18 cellular contexts compared by ENCODE assay signal in genomic region chr3:18680759-18681158, GRCh38.
DNase-seq lines count a peak whose midpoint lies in the region; ATAC-seq lines count a peak whose summit lies in the region.
"Had no signal": no experiment of that assay in that cellular context is flagged by ENCODE, and none has a peak within 500 bp of the region (broad histone marks: within the 10 kb centered on the region; RNA-seq: fewer than 3 reads in every experiment).

No MANE protein-coding gene starts in this region.

- H3K27ac Mint-ChIP-seq in activated CD4-positive, alpha-beta T cell treated with anti-CD3 and anti-CD28 coated beads, Interleukin-2, amount 10 ng/mL, durations not matched to agents 7 days and 5 days: peak overlapping the region; percentile 79
- peak overlapping the region; percentile 34 for H3K27ac Mint-ChIP-seq in stimulated activated naive CD8-positive, alpha-beta T cell treated with anti-CD3 and anti-CD28 coated beads, Interleukin-15, Interleukin-2, amounts not matched to agents 100 ng/mL and 50 ng/mL, for 24 hours
- no peak overlapping the region for H3K27ac Mint-ChIP-seq in stimulated activated naive CD8-positive, alpha-beta T cell treated with anti-CD3 and anti-CD28 coated beads, Interleukin-15, amount 100 ng/mL, for 72 hours
- peak overlapping the region; percentile 81 for H3K27ac Mint-ChIP-seq in activated T-helper 17 cell treated with anti-CD3 and anti-CD28 coated beads, Interleukin-2, amount 50 U/mL, for 72 hours
- peak overlapping the region; percentile 79 for H3K27ac Mint-ChIP-seq in stimulated activated effector memory CD8-positive, alpha-beta T cell treated with anti-CD3 and anti-CD28 coated beads, Interleukin-12 subunit alpha, Interleukin-12 subunit beta, amount 100 ng/mL, for 72 hours
- H3K27ac Mint-ChIP-seq: GM23338 had no signal

- CTCF ChIA-PET in activated CD4-positive, alpha-beta T cell treated with anti-CD3 and anti-CD28 coated beads, Interleukin-2, amount 10 ng/mL, durations not matched to agents 7 days and 5 days (lab: Charles Lee): no interaction called here

- DNase-seq in activated CD4-positive, alpha-beta T cell treated with anti-CD3 and anti-CD28 coated beads, Interleukin-2, amount 10 ng/mL, durations not matched to agents 7 days and 5 days: no peak
- no peak for DNase-seq in activated CD4-positive, alpha-beta T cell treated with anti-CD3 and anti-CD28 coated beads for 4 hours
- no peak for DNase-seq in stimulated activated naive CD8-positive, alpha-beta T cell treated with anti-CD3 and anti-CD28 coated beads, Interleukin-15, amount 100 ng/mL, for 72 hours
- no peak for DNase-seq in stimulated activated effector memory CD8-positive, alpha-beta T cell treated with anti-CD3 and anti-CD28 coated beads, Interleukin-12 subunit alpha, Interleukin-12 subunit beta, amount 100 ng/mL, for 72 hours (ENCODE audit: low spot score in 2 of 2)
- no peak for DNase-seq in stimulated activated CD4-positive, alpha-beta T cell treated with anti-CD3 and anti-CD28 coated beads, Interleukin-1b, Interleukin-23, amount 100 ng/mL, for 48 hours
- DNase-seq: DMS 273 treated with DMSO at 0.1 percent for 48 hours, GDM1, KG1, NCI-H1436, NCI-H2029, NCI-H2171, NCI-H446 treated with DMSO at 0.1 percent for 48 hours, NCI-H748 treated with DMSO at 0.1 percent for 48 hours, OCI-M1 had no signal

- POLR2A ChIA-PET in activated CD4-positive, alpha-beta T cell treated with anti-CD3 and anti-CD28 coated beads, Interleukin-2, amount 10 ng/mL, durations not matched to agents 7 days and 5 days (lab: Charles Lee): no interaction called here

- H3K36me3 Mint-ChIP-seq in activated CD4-positive, alpha-beta T cell treated with anti-CD3 and anti-CD28 coated beads, Interleukin-2, amount 10 ng/mL, durations not matched to agents 7 days and 5 days (ENCODE audit: low read depth): peaks cover 43% of the 10 kb centered on the region
- peaks cover 6% of the 10 kb centered on the region for H3K36me3 Mint-ChIP-seq in stimulated activated naive CD8-positive, alpha-beta T cell treated with anti-CD3 and anti-CD28 coated beads, Interleukin-15, Interleukin-2, amounts not matched to agents 100 ng/mL and 50 ng/mL, for 24 hours (ENCODE audit: low read depth)
- peaks cover 6% of the 10 kb centered on the region for H3K36me3 Mint-ChIP-seq in activated T-helper 17 cell treated with anti-CD3 and anti-CD28 coated beads, Interleukin-2, amount 50 U/mL, for 72 hours (ENCODE audit: low read depth)
- H3K36me3 Mint-ChIP-seq in stimulated activated effector memory CD8-positive, alpha-beta T cell treated with anti-CD3 and anti-CD28 coated beads, Interleukin-12 subunit alpha, Interleukin-12 subunit beta, amount 100 ng/mL, for 72 hours: peaks cover 18% of the 10 kb centered on the region

- no peaks in the 10 kb centered on the region for H3K27me3 Mint-ChIP-seq in activated CD4-positive, alpha-beta T cell treated with anti-CD3 and anti-CD28 coated beads, Interleukin-2, amount 10 ng/mL, durations not matched to agents 7 days and 5 days
- H3K27me3 Mint-ChIP-seq in stimulated activated naive CD8-positive, alpha-beta T cell treated with anti-CD3 and anti-CD28 coated beads, Interleukin-15, Interleukin-2, amounts not matched to agents 100 ng/mL and 50 ng/mL, for 24 hours: no peaks in the 10 kb centered on the region
- H3K27me3 Mint-ChIP-seq in stimulated activated naive CD8-positive, alpha-beta T cell treated with anti-CD3 and anti-CD28 coated beads, Interleukin-15, amount 100 ng/mL, for 72 hours: no peaks in the 10 kb centered on the region
- no peaks in the 10 kb centered on the region for H3K27me3 Mint-ChIP-seq in activated T-helper 17 cell treated with anti-CD3 and anti-CD28 coated beads, Interleukin-2, amount 50 U/mL, for 72 hours

- H3K4me1 Mint-ChIP-seq in activated CD4-positive, alpha-beta T cell treated with anti-CD3 and anti-CD28 coated beads, Interleukin-2, amount 10 ng/mL, durations not matched to agents 7 days and 5 days: peaks cover 69% of the 10 kb centered on the region
- H3K4me1 Mint-ChIP-seq in stimulated activated naive CD8-positive, alpha-beta T cell treated with anti-CD3 and anti-CD28 coated beads, Interleukin-15, Interleukin-2, amounts not matched to agents 100 ng/mL and 50 ng/mL, for 24 hours (ENCODE audit: low read depth): peaks cover 75% of the 10 kb centered on the region
- peaks cover 49% of the 10 kb centered on the region for H3K4me1 Mint-ChIP-seq in stimulated activated naive CD8-positive, alpha-beta T cell treated with anti-CD3 and anti-CD28 coated beads, Interleukin-15, amount 100 ng/mL, for 72 hours
- peaks cover 26% of the 10 kb centered on the region for H3K4me1 Mint-ChIP-seq in activated T-helper 17 cell treated with anti-CD3 and anti-CD28 coated beads, Interleukin-2, amount 50 U/mL, for 72 hours
- peaks cover 52% of the 10 kb centered on the region for H3K4me1 Mint-ChIP-seq in stimulated activated effector memory CD8-positive, alpha-beta T cell treated with anti-CD3 and anti-CD28 coated beads, Interleukin-12 subunit alpha, Interleukin-12 subunit beta, amount 100 ng/mL, for 72 hours
- H3K4me1 Mint-ChIP-seq: GM23338 had no signal

- ATAC-seq in stimulated activated naive CD8-positive, alpha-beta T cell treated with anti-CD3 and anti-CD28 coated beads, Interleukin-15, amount 100 ng/mL, for 72 hours: no peak
- no peak for ATAC-seq in activated T-helper 17 cell treated with anti-CD3 and anti-CD28 coated beads, Interleukin-2, amount 50 U/mL, for 72 hours (replicated peaks)
- no peak for ATAC-seq in stimulated activated effector memory CD8-positive, alpha-beta T cell treated with anti-CD3 and anti-CD28 coated beads, Interleukin-12 subunit alpha, Interleukin-12 subunit beta, amount 100 ng/mL, for 72 hours
- no peak for ATAC-seq in GM21825 (IDR thresholded peaks at IDR 0.05; ENCODE audit: unreplicated experiment)
- ATAC-seq: GM23338 had no signal

- H3K9me3 Mint-ChIP-seq in activated CD4-positive, alpha-beta T cell treated with anti-CD3 and anti-CD28 coated beads, Interleukin-2, amount 10 ng/mL, durations not matched to agents 7 days and 5 days: peaks cover 25% of the 10 kb centered on the region
- H3K9me3 Mint-ChIP-seq in stimulated activated naive CD8-positive, alpha-beta T cell treated with anti-CD3 and anti-CD28 coated beads, Interleukin-15, Interleukin-2, amounts not matched to agents 100 ng/mL and 50 ng/mL, for 24 hours: peaks cover 15% of the 10 kb centered on the region
- H3K9me3 Mint-ChIP-seq in stimulated activated naive CD8-positive, alpha-beta T cell treated with anti-CD3 and anti-CD28 coated beads, Interleukin-15, amount 100 ng/mL, for 72 hours: peaks cover 24 to 31% of the 10 kb centered on the region in 2 donors
- peaks cover 4% of the 10 kb centered on the region for H3K9me3 Mint-ChIP-seq in activated T-helper 17 cell treated with anti-CD3 and anti-CD28 coated beads, Interleukin-2, amount 50 U/mL, for 72 hours
- H3K9me3 Mint-ChIP-seq in stimulated activated effector memory CD8-positive, alpha-beta T cell treated with anti-CD3 and anti-CD28 coated beads, Interleukin-12 subunit alpha, Interleukin-12 subunit beta, amount 100 ng/mL, for 72 hours: peaks cover 5% of the 10 kb centered on the region

- H3K4me3 Mint-ChIP-seq in activated CD4-positive, alpha-beta T cell treated with anti-CD3 and anti-CD28 coated beads, Interleukin-2, amount 10 ng/mL, durations not matched to agents 7 days and 5 days: peak overlapping the region; percentile 8
- no peak overlapping the region for H3K4me3 Mint-ChIP-seq in stimulated activated naive CD8-positive, alpha-beta T cell treated with anti-CD3 and anti-CD28 coated beads, Interleukin-15, Interleukin-2, amounts not matched to agents 100 ng/mL and 50 ng/mL, for 24 hours
- H3K4me3 Mint-ChIP-seq in stimulated activated naive CD8-positive, alpha-beta T cell treated with anti-CD3 and anti-CD28 coated beads, Interleukin-15, amount 100 ng/mL, for 72 hours: no peak overlapping the region
- H3K4me3 Mint-ChIP-seq in activated T-helper 17 cell treated with anti-CD3 and anti-CD28 coated beads, Interleukin-2, amount 50 U/mL, for 72 hours: peak overlapping the region; percentile 49
- no peak overlapping the region for H3K4me3 Mint-ChIP-seq in stimulated activated effector memory CD8-positive, alpha-beta T cell treated with anti-CD3 and anti-CD28 coated beads, Interleukin-12 subunit alpha, Interleukin-12 subunit beta, amount 100 ng/mL, for 72 hours
- H3K4me3 Mint-ChIP-seq: GM23338 had no signal

Comparison
In these comparisons a context has a peak if more than half of its experiments do, and no peak if none do; other contexts are left out.
1. H3K27ac Mint-ChIP-seq: peak in activated CD4-positive, alpha-beta T cell treated with anti-CD3 and anti-CD28 coated beads, Interleukin-2, amount 10 ng/mL, durations not matched to agents 7 days and 5 days (single experiment), stimulated activated naive CD8-positive, alpha-beta T cell treated with anti-CD3 and anti-CD28 coated beads, Interleukin-15, Interleukin-2, amounts not matched to agents 100 ng/mL and 50 ng/mL, for 24 hours (single experiment), activated T-helper 17 cell treated with anti-CD3 and anti-CD28 coated beads, Interleukin-2, amount 50 U/mL, for 72 hours (single experiment) and stimulated activated effector memory CD8-positive, alpha-beta T cell treated with anti-CD3 and anti-CD28 coated beads, Interleukin-12 subunit alpha, Interleukin-12 subunit beta, amount 100 ng/mL, for 72 hours (single experiment); none in stimulated activated naive CD8-positive, alpha-beta T cell treated with anti-CD3 and anti-CD28 coated beads, Interleukin-15, amount 100 ng/mL, for 72 hours (0 of 2).
2. H3K4me3 Mint-ChIP-seq: peak in activated CD4-positive, alpha-beta T cell treated with anti-CD3 and anti-CD28 coated beads, Interleukin-2, amount 10 ng/mL, durations not matched to agents 7 days and 5 days (single experiment) and activated T-helper 17 cell treated with anti-CD3 and anti-CD28 coated beads, Interleukin-2, amount 50 U/mL, for 72 hours (single experiment); none in stimulated activated naive CD8-positive, alpha-beta T cell treated with anti-CD3 and anti-CD28 coated beads, Interleukin-15, Interleukin-2, amounts not matched to agents 100 ng/mL and 50 ng/mL, for 24 hours (single experiment), stimulated activated naive CD8-positive, alpha-beta T cell treated with anti-CD3 and anti-CD28 coated beads, Interleukin-15, amount 100 ng/mL, for 72 hours (0 of 2) and stimulated activated effector memory CD8-positive, alpha-beta T cell treated with anti-CD3 and anti-CD28 coated beads, Interleukin-12 subunit alpha, Interleukin-12 subunit beta, amount 100 ng/mL, for 72 hours (single experiment).